In the genomic region with DNA sequence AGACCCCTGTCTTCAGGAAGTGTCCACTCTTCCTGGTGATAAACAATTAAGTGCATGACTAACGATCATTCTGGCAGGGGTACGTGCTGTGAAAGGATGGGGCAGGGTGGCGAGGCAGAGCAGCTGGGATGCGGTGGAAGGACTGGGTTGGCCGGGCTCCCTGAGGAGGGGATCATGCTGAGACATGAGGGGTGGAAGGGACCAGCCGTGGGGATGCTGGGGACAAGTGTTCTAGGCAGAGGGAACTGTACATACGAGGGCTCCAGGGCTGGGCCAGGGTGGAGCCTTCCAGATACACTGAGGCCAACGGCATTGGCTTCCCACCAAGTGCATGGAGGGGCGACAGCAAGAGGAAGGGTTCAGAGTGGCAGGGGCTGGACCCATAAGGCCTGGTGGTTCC, we compare ENCODE assay signal across 2 cellular contexts.
TF ChIP-seq lines count a peak whose summit lies in the region.

No MANE protein-coding gene starts in this region.

TF ChIP-seq in HCT116, 20 proteins besides CTCF, POLR2A, EP300 and RAD21 (continued from another document):
- TF ChIP-seq, protein P1, sequence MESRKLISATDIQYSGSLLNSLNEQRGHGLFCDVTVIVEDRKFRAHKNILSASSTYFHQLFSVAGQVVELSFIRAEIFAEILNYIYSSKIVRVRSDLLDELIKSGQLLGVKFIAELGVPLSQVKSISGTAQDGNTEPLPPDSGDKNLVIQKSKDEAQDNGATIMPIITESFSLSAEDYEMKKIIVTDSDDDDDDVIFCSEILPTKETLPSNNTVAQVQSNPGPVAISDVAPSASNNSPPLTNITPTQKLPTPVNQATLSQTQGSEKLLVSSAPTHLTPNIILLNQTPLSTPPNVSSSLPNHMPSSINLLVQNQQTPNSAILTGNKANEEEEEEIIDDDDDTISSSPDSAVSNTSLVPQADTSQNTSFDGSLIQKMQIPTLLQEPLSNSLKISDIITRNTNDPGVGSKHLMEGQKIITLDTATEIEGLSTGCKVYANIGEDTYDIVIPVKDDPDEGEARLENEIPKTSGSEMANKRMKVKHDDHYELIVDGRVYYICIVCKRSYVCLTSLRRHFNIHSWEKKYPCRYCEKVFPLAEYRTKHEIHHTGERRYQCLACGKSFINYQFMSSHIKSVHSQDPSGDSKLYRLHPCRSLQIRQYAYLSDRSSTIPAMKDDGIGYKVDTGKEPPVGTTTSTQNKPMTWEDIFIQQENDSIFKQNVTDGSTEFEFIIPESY (IDR thresholded peaks at IDR 0.05; ENCODE audit: extremely low read depth, insufficient replicate concordance, low read length) = no peak
- no peak for TF ChIP-seq EGR1 (IDR thresholded peaks at IDR 0.05; ENCODE audit: low read depth)
TF ChIP-seq in HCT116: peak in this region for 0.

TF ChIP-seq in WTC11, 78 proteins besides CTCF, POLR2A, EP300 and RAD21 (continued from another document):
- TF ChIP-seq, protein P2, sequence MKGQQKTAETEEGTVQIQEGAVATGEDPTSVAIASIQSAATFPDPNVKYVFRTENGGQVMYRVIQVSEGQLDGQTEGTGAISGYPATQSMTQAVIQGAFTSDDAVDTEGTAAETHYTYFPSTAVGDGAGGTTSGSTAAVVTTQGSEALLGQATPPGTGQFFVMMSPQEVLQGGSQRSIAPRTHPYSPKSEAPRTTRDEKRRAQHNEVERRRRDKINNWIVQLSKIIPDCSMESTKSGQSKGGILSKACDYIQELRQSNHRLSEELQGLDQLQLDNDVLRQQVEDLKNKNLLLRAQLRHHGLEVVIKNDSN (CRISPR knock-in tag; IDR thresholded peaks at IDR 0.05) = no peak
- TF ChIP-seq TEAD1 (CRISPR knock-in tag; IDR thresholded peaks at IDR 0.05) = no peak
- TF ChIP-seq OVOL2 (CRISPR knock-in tag; IDR thresholded peaks at IDR 0.05; ENCODE audit: borderline replicate concordance) = no peak
- no peak for TF ChIP-seq ZBTB21 (CRISPR knock-in tag; IDR thresholded peaks at IDR 0.05; ENCODE audit: borderline replicate concordance)
- TF ChIP-seq NR1H2 (CRISPR knock-in tag; IDR thresholded peaks at IDR 0.05) = no peak
- TF ChIP-seq JUN (CRISPR knock-in tag; IDR thresholded peaks at IDR 0.05) = no peak
- no peak for TF ChIP-seq CREB1 (CRISPR knock-in tag; IDR thresholded peaks at IDR 0.05)
TF ChIP-seq in WTC11: peak in this region for 0.
